In the genomic region with DNA sequence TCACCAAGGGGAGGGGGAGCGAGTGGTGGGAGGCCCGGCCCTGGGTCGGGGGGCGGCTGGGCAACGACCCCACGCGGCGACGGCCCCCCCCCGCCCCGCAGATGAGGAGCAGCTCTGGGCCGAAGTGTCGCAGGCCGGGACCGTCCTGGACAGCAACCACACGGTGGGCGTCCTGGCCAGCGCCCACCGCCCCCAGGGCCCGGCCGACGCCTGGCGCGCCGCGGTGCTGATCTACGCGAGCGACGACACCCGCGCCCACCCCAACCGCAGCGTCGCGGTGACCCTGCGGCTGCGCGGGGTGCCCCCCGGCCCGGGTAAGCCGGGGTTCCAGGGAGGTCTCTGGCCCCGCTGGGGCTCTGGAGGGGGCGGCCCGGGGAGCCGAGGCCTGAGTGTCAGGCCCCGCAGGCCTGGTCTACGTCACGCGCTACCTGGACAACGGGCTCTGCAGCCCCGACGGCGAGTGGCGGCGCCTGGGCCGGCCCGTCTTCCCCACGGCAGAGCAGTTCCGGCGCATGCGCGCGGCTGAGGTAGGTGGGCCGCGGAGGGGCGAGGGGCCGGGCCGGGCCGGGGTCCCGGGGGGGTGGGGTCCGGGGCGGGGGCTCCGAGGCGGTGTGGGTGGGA, we compare ENCODE assay signal across 1 cellular context.
A peak's percentile ranks its signal among the peaks of the same experiment; 100 is the strongest.
TF ChIP-seq lines count a peak whose summit lies in the region.

No MANE protein-coding gene starts in this region.

TF ChIP-seq in H1, 55 proteins besides CTCF, POLR2A, EP300 and RAD21:
- no peak for TF ChIP-seq ZNF274 (IDR thresholded peaks at IDR 0.05; ENCODE audit: borderline replicate concordance, extremely low read depth, low read length)
- no peak for TF ChIP-seq TBP (IDR thresholded peaks at IDR 0.05; ENCODE audit: low read depth, low read length)
- peak; percentile 51 for TF ChIP-seq KDM4A (IDR thresholded peaks at IDR 0.05; ENCODE audit: low read depth, low read length, severe bottlenecking)
- no peak for TF ChIP-seq SRF (IDR thresholded peaks at IDR 0.05; ENCODE audit: low read depth, low read length)
- TF ChIP-seq PHF8 (conservative IDR thresholded peaks at IDR 0.05; ENCODE audit: low read depth, low read length): no peak
- TF ChIP-seq EZH2 (IDR thresholded peaks at IDR 0.05; ENCODE audit: low read depth, low read length, severe bottlenecking): peak; percentile 75
- TF ChIP-seq RBBP5 (IDR thresholded peaks at IDR 0.05; ENCODE audit: borderline replicate concordance, low read depth, low read length): no peak
- TF ChIP-seq RFX5 (IDR thresholded peaks at IDR 0.05; ENCODE audit: borderline replicate concordance, low read depth, low read length): no peak
- no peak for TF ChIP-seq POU5F1 (IDR thresholded peaks at IDR 0.05; ENCODE audit: low read depth, low read length)
- no peak for TF ChIP-seq GTF2F1 (IDR thresholded peaks at IDR 0.05; ENCODE audit: borderline replicate concordance, low read depth, low read length)
- no peak for TF ChIP-seq SIX5 (IDR thresholded peaks at IDR 0.05; ENCODE audit: low read depth, low read length)
- no peak for TF ChIP-seq CHD2 (IDR thresholded peaks at IDR 0.05; ENCODE audit: low read length)
- TF ChIP-seq SIRT6 (IDR thresholded peaks at IDR 0.05; ENCODE audit: low read length): no peak
- no peak for TF ChIP-seq SIN3A (conservative IDR thresholded peaks at IDR 0.05 in 1 of 2, IDR thresholded peaks at IDR 0.05 in 1 of 2; ENCODE audit: low read depth in 1 of 2, low read length in 2 of 2)
- TF ChIP-seq POLR2AphosphoS5 (IDR thresholded peaks at IDR 0.05; ENCODE audit: low read depth, low read length): no peak
- TF ChIP-seq, protein P1, sequence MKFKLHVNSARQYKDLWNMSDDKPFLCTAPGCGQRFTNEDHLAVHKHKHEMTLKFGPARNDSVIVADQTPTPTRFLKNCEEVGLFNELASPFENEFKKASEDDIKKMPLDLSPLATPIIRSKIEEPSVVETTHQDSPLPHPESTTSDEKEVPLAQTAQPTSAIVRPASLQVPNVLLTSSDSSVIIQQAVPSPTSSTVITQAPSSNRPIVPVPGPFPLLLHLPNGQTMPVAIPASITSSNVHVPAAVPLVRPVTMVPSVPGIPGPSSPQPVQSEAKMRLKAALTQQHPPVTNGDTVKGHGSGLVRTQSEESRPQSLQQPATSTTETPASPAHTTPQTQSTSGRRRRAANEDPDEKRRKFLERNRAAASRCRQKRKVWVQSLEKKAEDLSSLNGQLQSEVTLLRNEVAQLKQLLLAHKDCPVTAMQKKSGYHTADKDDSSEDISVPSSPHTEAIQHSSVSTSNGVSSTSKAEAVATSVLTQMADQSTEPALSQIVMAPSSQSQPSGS (IDR thresholded peaks at IDR 0.05; ENCODE audit: low read length): no peak
- TF ChIP-seq RNF2 (IDR thresholded peaks at IDR 0.05; ENCODE audit: borderline replicate concordance, low read depth, low read length, missing control alignments, poor library complexity, severe bottlenecking): no peak
- TF ChIP-seq CEBPB (IDR thresholded peaks at IDR 0.05; ENCODE audit: low read depth, low read length): no peak
- peak; percentile 48 for TF ChIP-seq NRF1 (IDR thresholded peaks at IDR 0.05; ENCODE audit: low read depth, low read length)
- TF ChIP-seq TCF12 (IDR thresholded peaks at IDR 0.05; ENCODE audit: low read depth, low read length): no peak
- no peak for TF ChIP-seq TAF7 (optimal IDR thresholded peaks at IDR 0.05; ENCODE audit: borderline replicate concordance, low read depth, low read length)
- TF ChIP-seq CBX5 (IDR thresholded peaks at IDR 0.05; ENCODE audit: low read depth, low read length): no peak
- TF ChIP-seq BACH1 (IDR thresholded peaks at IDR 0.05; ENCODE audit: low read length): no peak
- TF ChIP-seq SP1 (IDR thresholded peaks at IDR 0.05; ENCODE audit: low read depth, low read length): no peak
- TF ChIP-seq TAF1 (IDR thresholded peaks at IDR 0.05; ENCODE audit: low read depth, low read length): no peak
- TF ChIP-seq, protein P2, sequence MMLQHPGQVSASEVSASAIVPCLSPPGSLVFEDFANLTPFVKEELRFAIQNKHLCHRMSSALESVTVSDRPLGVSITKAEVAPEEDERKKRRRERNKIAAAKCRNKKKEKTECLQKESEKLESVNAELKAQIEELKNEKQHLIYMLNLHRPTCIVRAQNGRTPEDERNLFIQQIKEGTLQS (IDR thresholded peaks at IDR 0.05; ENCODE audit: insufficient read depth, low read depth, low read length): no peak
